ENCODE assay signal across 1 cellular context in the genomic region with DNA sequence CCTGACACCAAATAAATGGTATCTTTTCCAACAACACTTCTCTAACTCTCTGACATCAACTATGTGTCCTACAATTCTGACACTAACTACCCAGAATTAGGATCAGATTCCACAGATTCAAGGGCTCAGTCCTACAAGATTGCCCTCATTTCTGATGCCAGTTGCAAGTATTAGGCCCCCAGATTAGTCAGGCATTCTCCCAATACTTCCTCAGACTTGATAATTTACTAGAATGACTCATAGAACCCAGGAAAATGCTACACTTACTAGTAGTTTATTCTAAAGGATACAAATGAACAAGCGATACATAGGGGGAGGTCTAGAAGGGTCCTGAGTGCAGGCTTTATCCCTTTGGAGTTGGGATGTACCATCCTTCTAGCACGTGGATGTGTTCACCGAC.
TF ChIP-seq lines count a peak whose summit lies in the region.

No MANE protein-coding gene starts in this region.

TF ChIP-seq in HEK293T, 16 proteins besides CTCF, POLR2A, EP300 and RAD21 (continued from another document):
- no peak for TF ChIP-seq TARDBP (IDR thresholded peaks at IDR 0.05)
- TF ChIP-seq FOXK2 (IDR thresholded peaks at IDR 0.05) = no peak
- TF ChIP-seq L3MBTL2 (conservative IDR thresholded peaks at IDR 0.05) = no peak
- TF ChIP-seq LEF1 (IDR thresholded peaks at IDR 0.05; ENCODE audit: borderline replicate concordance) = no peak
- no peak for TF ChIP-seq ZNF384 (IDR thresholded peaks at IDR 0.05)
TF ChIP-seq in HEK293T: peak in this region for 0.
